ENCODE assay signal across 9 cellular contexts in genomic region chr12:47837190-47838171, GRCh38. TPM values are rescaled to one million over a fixed set of nuclear protein-coding genes. Genes with fewer than 3 reads are reported as not detected.
DNase-seq lines count a peak whose midpoint lies in the region; ATAC-seq and TF ChIP-seq lines count a peak whose summit lies in the region.
"Had no signal": no experiment of that assay in that cellular context is flagged by ENCODE, and none has a peak within 500 bp of the region (broad histone marks: within the 10 kb centered on the region; RNA-seq: fewer than 3 reads in every experiment).

No MANE protein-coding gene starts in this region.

- peak overlapping the region; percentile 65 for H3K27ac Mint-ChIP-seq in CD8-positive, alpha-beta T cell
- H3K27ac Mint-ChIP-seq in HFFc6 (no peak overlapping the region), naive B cell (peak overlapping the region; percentile 0 to 80 (median 8)), type B pancreatic cell (no peak overlapping the region)

- CTCF ChIA-PET in CD8-positive, alpha-beta T cell (lab: Charles Lee), result interaction anchor here (0.8 to 22.7 kb wide), 30 partner anchors 9 to 203 kb away, joined by 3 to 728 read pairs (median 6); partner anchors contain the start of genes ENDOU, HDAC7, RAPGEF3 and RPAP3

- H3K4me1 Mint-ChIP-seq in CD8-positive, alpha-beta T cell (ENCODE audit: low read depth), result peaks cover 54% of the 10 kb centered on the region
- peaks cover 22% of the 10 kb centered on the region for H3K4me1 Mint-ChIP-seq in HFFc6 (ENCODE audit: low read depth)
- peaks cover 33 to 44% (median 36%) of the 10 kb centered on the region in 3 donors for H3K4me1 Mint-ChIP-seq in naive B cell
- H3K4me1 Mint-ChIP-seq in type B pancreatic cell (ENCODE audit: unreplicated experiment), result peaks cover 28% of the 10 kb centered on the region

- peak; percentile 28 to 84 (median 62) for DNase-seq in CD8-positive, alpha-beta T cell
- DNase-seq in HFFc6 (peak; percentile 48), NCI-H82 treated with DMSO at 0.1 percent for 48 hours (lab: John Stamatoyannopoulos, UW; ENCODE audit: unreplicated experiment) (peak; percentile 16), erythroblast (lab: John Stamatoyannopoulos, UW) (peak; percentile 74 to 88), naive B cell (peak; percentile 64), type B pancreatic cell (ENCODE audit: extremely low spot score, unreplicated experiment) (no peak)
- peak; percentile 86 for DNase-seq in activated CD8-positive, alpha-beta memory T cell treated with anti-CD3 and anti-CD28 coated beads, Interleukin-2, amount 50 U/mL, for 48 hours

- no peaks in the 10 kb centered on the region for H3K27me3 Mint-ChIP-seq in CD8-positive, alpha-beta T cell (ENCODE audit: low read depth)
- no peaks in the 10 kb centered on the region; the same call in 1 of the 2 replicates for H3K27me3 Mint-ChIP-seq in HFFc6 (ENCODE audit: insufficient read depth)
- H3K27me3 Mint-ChIP-seq in naive B cell, result no peaks in the 10 kb centered on the region
- H3K27me3 Mint-ChIP-seq in type B pancreatic cell, result peaks cover 4% of the 10 kb centered on the region

- H3K27ac ChIP-seq in CD8-positive, alpha-beta T cell (ENCODE audit: low read depth, low read length), result no peak overlapping the region

- H3K4me3 Mint-ChIP-seq in CD8-positive, alpha-beta T cell, result no peak overlapping the region
- H3K4me3 Mint-ChIP-seq in HFFc6 (no peak overlapping the region), naive B cell (no peak overlapping the region), type B pancreatic cell (no peak overlapping the region)

- intact Hi-C loops in CD8-positive, alpha-beta T cell (cut with DNase I, micrococcal nuclease), result loop anchor here (1.0 to 2.0 kb wide), 8 partner anchors 17 to 187 kb away; no protein-coding TSS in a partner anchor

- no peak for TF ChIP-seq POLR2A in erythroblast (IDR thresholded peaks at IDR 0.05; ENCODE audit: low read length)

- H3K4me1 ChIP-seq in CD8-positive, alpha-beta T cell (ENCODE audit: insufficient read depth, low read length), result peaks cover 51% of the 10 kb centered on the region

- H3K36me3 Mint-ChIP-seq in CD8-positive, alpha-beta T cell, result no peaks in the 10 kb centered on the region
- H3K36me3 Mint-ChIP-seq in HFFc6 (ENCODE audit: low read depth) (no peaks in the 10 kb centered on the region), naive B cell (no peaks in the 10 kb centered on the region), type B pancreatic cell (no peaks in the 10 kb centered on the region)

- ATAC-seq in CD8-positive, alpha-beta T cell, result peak; percentile 46
- ATAC-seq in naive B cell (ENCODE audit: low read depth in 2 of 2) (peak; percentile 49 to 61), GM19328 (IDR thresholded peaks at IDR 0.05; ENCODE audit: unreplicated experiment) (no peak)

- TF ChIP-seq CTCF in CD8-positive, alpha-beta T cell (IDR thresholded peaks at IDR 0.05), result peak; percentile 86
- TF ChIP-seq CTCF in HFFc6 (IDR thresholded peaks at IDR 0.05) (peak; percentile 99), type B pancreatic cell (conservative IDR thresholded peaks at IDR 0.05) (peak; percentile 98)

- no peak overlapping the region for H3K4me3 ChIP-seq in CD8-positive, alpha-beta T cell (ENCODE audit: low read depth, low read length)
- H3K4me3 ChIP-seq: skin epidermis had no signal

- H3K9me3 ChIP-seq in CD8-positive, alpha-beta T cell (ENCODE audit: low read length), result no peaks in the 10 kb centered on the region

- no peaks in the 10 kb centered on the region for H3K36me3 ChIP-seq in CD8-positive, alpha-beta T cell (ENCODE audit: insufficient read depth, low read length)

- H3K9me3 Mint-ChIP-seq in CD8-positive, alpha-beta T cell, result no peaks in the 10 kb centered on the region
- H3K9me3 Mint-ChIP-seq in HFFc6 (no peaks in the 10 kb centered on the region), naive B cell (no peaks in the 10 kb centered on the region), type B pancreatic cell (no peaks in the 10 kb centered on the region)

- H3K27me3 ChIP-seq in CD8-positive, alpha-beta T cell (ENCODE audit: insufficient read depth, low read length), result no peaks in the 10 kb centered on the region

- POLR2A ChIA-PET in CD8-positive, alpha-beta T cell (lab: Charles Lee), result interaction anchor here (0.6 to 2.4 kb wide), 13 partner anchors 9 to 95 kb away, joined by 3 to 14 read pairs (median 6); partner anchors contain the start of gene HDAC7

RNA-seq across cellular contexts. Expression of gene HDAC7, which starts 17.8 kb away (rescaled TPM):
- total RNA-seq in CD8-positive, alpha-beta T cell, result 10 to 100 TPM; 87.3 to 91.4 TPM
- total RNA-seq in HFFc6 (2021; fragmentation: NEBNext Ultra II Directional; extraction: Animal tissue kit (Norgen Biotek cat#: 25700)), result 100 to 1,000 TPM; 104 to 120 (median 108) TPM
- 10 to 100 TPM in 1 of 6 donors, 1 to 10 TPM in 5; 4.5 to 17.1 (median 7.0) TPM for polyA plus RNA-seq in naive B cell (ENCODE audit: low read depth in 6 of 6)
- total RNA-seq in type B pancreatic cell (ENCODE audit: low replicate concordance), result 71.5 and 76.1 TPM in 2 replicates

Comparison
In these comparisons a context has a peak if more than half of its experiments do, and no peak if none do; other contexts are left out.
1. H3K27ac Mint-ChIP-seq: peak in CD8-positive, alpha-beta T cell (single experiment) and naive B cell (6 of 6); none in HFFc6 (single experiment) and type B pancreatic cell (single experiment).
2. Peak in every context shown above with its lines, with median percentiles within 50 percentile points of each other: CTCF ChIP-seq.